1 cellular context compared by ENCODE assay signal in genomic region chr6:6918216-6918983, GRCh38.
A peak's percentile ranks its signal among the peaks of the same experiment; 100 is the strongest.
TF ChIP-seq lines count a peak whose summit lies in the region.

No MANE protein-coding gene starts in this region.

TF ChIP-seq in GM12878, 131 proteins besides CTCF, POLR2A, EP300 and RAD21 (continued from another document):
- TF ChIP-seq USF2 (IDR thresholded peaks at IDR 0.05; ENCODE audit: borderline replicate concordance, low read depth, low read length): no peak
- peak; percentile 98 for TF ChIP-seq ZBED1 (IDR thresholded peaks at IDR 0.05; ENCODE audit: borderline replicate concordance)
